ENCODE assay signal across 20 cellular contexts in genomic region chr1:176032040-176032645, GRCh38.
DNase-seq lines count a peak whose midpoint lies in the region; ATAC-seq, FAIRE-seq and TF ChIP-seq lines count a peak whose summit lies in the region.
"Had no signal": no experiment of that assay in that cellular context is flagged by ENCODE, and none has a peak within 500 bp of the region (broad histone marks: within the 10 kb centered on the region; RNA-seq: fewer than 3 reads in every experiment).

No MANE protein-coding gene starts in this region.

- H3K23ac ChIP-seq in IMR-90 (ENCODE audit: low read depth, low read length) = peak overlapping the region; percentile 22; the same call in 1 of the 2 replicates

- H3K4me3 ChIP-seq in IMR-90 (ENCODE audit: insufficient read depth, low read depth, low read length) (no peak overlapping the region), keratinocyte (ENCODE audit: control insufficient read depth in 2 of 3, extremely low read depth in 1 of 3, insufficient read depth in 2 of 3, low read depth in 1 of 3, low read length in 3 of 3) (no peak overlapping the region), dorsolateral prefrontal cortex (no peak overlapping the region)

- dilution Hi-C loops in IMR-90 (cut with HindIII; ENCODE audit: low sequenced_read_pairs, unreplicated experiment) = no loop called here
- dilution Hi-C loops in keratinocyte (cut with MboI; ENCODE audit: extremely low pct_ligation_motif_present, low sequenced_read_pairs) = no loop called here

- H3K79me2 ChIP-seq in keratinocyte (ENCODE audit: control insufficient read depth, insufficient read depth, low read length) = no peaks in the 10 kb centered on the region

- H2BK120ac ChIP-seq in IMR-90 (ENCODE audit: low read depth, low read length) = peak overlapping the region; percentile 50; the same call in 1 of the 2 replicates

- no CpG with 5 or more reads among the region's 2 CpGs for WGBS in IMR-90 (ENCODE audit: extremely low coverage in 2 of 2, insufficient read length in 1 of 2), 2 experiments

- H4K8ac ChIP-seq in IMR-90 (ENCODE audit: low read depth in 2 of 2, low read length in 2 of 2) = 0 out of 4 replicates have a peak overlapping the region, but pooled peaks of 1 of the 2 experiments have one; percentile 4

- TF ChIP-seq CTCF in IMR-90 (conservative IDR thresholded peaks at IDR 0.05; ENCODE audit: low read depth, low read length) = no peak
- no peak for TF ChIP-seq CTCF in keratinocyte (optimal IDR thresholded peaks at IDR 0.05 in 1 of 3, IDR thresholded peaks at IDR 0.05 in 1 of 3, conservative IDR thresholded peaks at IDR 0.05 in 1 of 3; ENCODE audit: extremely low read depth in 1 of 3, insufficient read depth in 2 of 3, low read length in 3 of 3)
- no peak for TF ChIP-seq CTCF in dorsolateral prefrontal cortex (IDR thresholded peaks at IDR 0.05 in 54 of 56, conservative IDR thresholded peaks at IDR 0.05 in 2 of 56; ENCODE audit: low read depth in 1 of 56, partially characterized antibody in 56 of 56)

- H3K9ac ChIP-seq in IMR-90 (ENCODE audit: low read depth, low read length) = no peak overlapping the region
- no peak overlapping the region for H3K9ac ChIP-seq in keratinocyte (ENCODE audit: control insufficient read depth, extremely low read depth, insufficient read depth, low read length)

- CTCF ChIA-PET in IMR-90 (lab: Yijun Ruan, JAX) = interaction anchor here (2.6 kb wide), 1 partner anchor 19 kb away, joined by 6 read pairs; no protein-coding TSS in a partner anchor

- no TSS peak for BruUV-seq in IMR-90 (replicated peaks; lab: Mats Ljungman, UMichigan)

- H3K4me1 Mint-ChIP-seq in activated T-helper 2 cell treated with anti-CD3 and anti-CD28 coated beads, Interferon-gamma antibody, Interleukin-2, Interleukin-4, amounts not matched to agents 10 μg/mL and 5 μg/mL and 100 μg/mL, durations not matched to agents 14 hours and 24 hours and 36 hours (ENCODE audit: low read depth) = peaks cover 8% of the 10 kb centered on the region

- H3K9me3 Mint-ChIP-seq in activated T-helper 2 cell treated with anti-CD3 and anti-CD28 coated beads, Interferon-gamma antibody, Interleukin-2, Interleukin-4, amounts not matched to agents 10 μg/mL and 5 μg/mL and 100 μg/mL, durations not matched to agents 14 hours and 24 hours and 36 hours = no peaks in the 10 kb centered on the region
- H3K9me3 Mint-ChIP-seq: CD8-positive, alpha-beta T cell had no signal

- H3K4ac ChIP-seq in IMR-90 (ENCODE audit: low read depth, low read length) = peak overlapping the region; percentile 14; the same call in 1 of the 2 replicates

- H3K9me1 ChIP-seq in IMR-90 (ENCODE audit: insufficient read depth, low read length) (peaks cover 12% of the 10 kb centered on the region), keratinocyte (ENCODE audit: control insufficient read depth, extremely low read depth, insufficient read depth, low read length) (no peaks in the 10 kb centered on the region)

- no peak overlapping the region for H3K56ac ChIP-seq in IMR-90 (ENCODE audit: extremely low read depth, insufficient read depth, low read length)

- H3K27me3 ChIP-seq in IMR-90 (ENCODE audit: control insufficient read depth, insufficient read depth, low read length) (no peaks in the 10 kb centered on the region), keratinocyte (ENCODE audit: control insufficient read depth, extremely low read depth, insufficient read depth, low read length) (no peaks in the 10 kb centered on the region), dorsolateral prefrontal cortex (no peaks in the 10 kb centered on the region)

- H3K27ac Mint-ChIP-seq in activated T-helper 2 cell treated with anti-CD3 and anti-CD28 coated beads, Interferon-gamma antibody, Interleukin-2, Interleukin-4, amounts not matched to agents 10 μg/mL and 5 μg/mL and 100 μg/mL, durations not matched to agents 14 hours and 24 hours and 36 hours = peak overlapping the region; percentile 29
- H3K27ac Mint-ChIP-seq: CD8-positive, alpha-beta T cell had no signal

- H3K9me3 ChIP-seq in IMR-90 (ENCODE audit: control insufficient read depth, insufficient read depth, low read length) (no peaks in the 10 kb centered on the region), keratinocyte (ENCODE audit: control insufficient read depth, low read depth, low read length) (no peaks in the 10 kb centered on the region)

- H3K18ac ChIP-seq in IMR-90 (ENCODE audit: low read depth, low read length) = no peak overlapping the region; the same call in 1 of the 2 replicates

- POLR2A ChIA-PET in IMR-90 (lab: Charles Lee; ENCODE audit: unreplicated experiment) = no interaction called here

- 0 out of 2 replicates have a peak overlapping the region, but pooled peaks have one; percentile 31 for H4K91ac ChIP-seq in IMR-90 (ENCODE audit: insufficient read depth, low read depth, low read length)

- FAIRE-seq in keratinocyte (lab: Jason Lieb, UNC) = peak; percentile 20
- FAIRE-seq: GM12891 had no signal

- ATAC-seq in IMR-90 (ENCODE audit: low read depth) (no peak), HG03354 (IDR thresholded peaks at IDR 0.05; ENCODE audit: poor library complexity, severe bottlenecking, unreplicated experiment) (no peak)
- ATAC-seq: CD8-positive, alpha-beta T cell; HCT116; Panc1 had no signal

- TF ChIP-seq POLR2A in IMR-90 (IDR thresholded peaks at IDR 0.05; ENCODE audit: low read depth, low read length) = no peak

- no peak overlapping the region for H3K27ac ChIP-seq in IMR-90 (ENCODE audit: insufficient read depth, low read length)
- H3K27ac ChIP-seq in keratinocyte (ENCODE audit: control insufficient read depth, insufficient read depth, low read length) = peak overlapping the region; percentile 36
- H3K27ac ChIP-seq in dorsolateral prefrontal cortex = no peak overlapping the region

- no peak overlapping the region; the same call in 2 of the 3 replicates for H2BK15ac ChIP-seq in IMR-90 (ENCODE audit: low read depth, low read length)

- TF ChIP-seq RAD21 in IMR-90 (IDR thresholded peaks at IDR 0.05; ENCODE audit: low read length) = no peak

- H3K4me2 ChIP-seq in IMR-90 (ENCODE audit: low read depth, low read length) (no peak overlapping the region), keratinocyte (ENCODE audit: control insufficient read depth, extremely low read depth, insufficient read depth, low read depth, low read length) (no peak overlapping the region)

- H4K20me1 ChIP-seq in IMR-90 (ENCODE audit: insufficient read depth, low read length) (no peaks in the 10 kb centered on the region; the same call in 1 of the 2 replicates), keratinocyte (ENCODE audit: control insufficient read depth, extremely low read depth, insufficient read depth, low read length) (no peaks in the 10 kb centered on the region)

- H2BK20ac ChIP-seq in IMR-90 (ENCODE audit: low read depth, low read length) = peak overlapping the region; percentile 64; the same call in 1 of the 2 replicates

- no peaks in the 10 kb centered on the region for H3K27me3 Mint-ChIP-seq in activated T-helper 2 cell treated with anti-CD3 and anti-CD28 coated beads, Interferon-gamma antibody, Interleukin-2, Interleukin-4, amounts not matched to agents 10 μg/mL and 5 μg/mL and 100 μg/mL, durations not matched to agents 14 hours and 24 hours and 36 hours (ENCODE audit: low read depth)

- peak; percentile 34 for DNase-seq in EH (ENCODE audit: low read depth)
- no peak for DNase-seq in IMR-90
- DNase-seq in activated T-helper 2 cell treated with anti-CD3 and anti-CD28 coated beads, Interferon-gamma antibody, Interleukin-2, Interleukin-4, amounts not matched to agents 10 μg/mL and 5 μg/mL and 100 μg/mL, durations not matched to agents 14 hours and 24 hours and 36 hours (ENCODE audit: low spot score) = no peak
- no peak for DNase-seq in keratinocyte (ENCODE audit: low read depth, low spot score)
- DNase-seq in cardiac septum (ENCODE audit: low spot score) = no peak
- DNase-seq in dorsolateral prefrontal cortex = no peak
- DNase-seq: C1 segment of cervical spinal cord; CD8-positive, alpha-beta T cell; DND-41; GOT3; NCI-H1092 treated with DMSO at 0.1 percent for 48 hours; NCI-H146; NCI-H2029; NCI-H226; NCI-H510A treated with DMSO at 0.1 percent for 48 hours; NCI-H748 treated with DMSO at 0.1 percent for 48 hours had no signal

- peak overlapping the region; percentile 45; the same call in 1 of the 2 replicates for H3K14ac ChIP-seq in IMR-90 (replicated peaks; ENCODE audit: low read depth, low read length)

- intact Hi-C loops in IMR-90 (cut with micrococcal nuclease) (loop anchor here (5.0 kb wide), 1 partner anchor 55 kb away; no protein-coding TSS in a partner anchor), cardiac septum (cut with DNase I) (no loop called here), dorsolateral prefrontal cortex (cut with DNase I) (no loop called here)
- intact Hi-C loops in activated T-helper 2 cell treated with anti-CD3 and anti-CD28 coated beads, Interferon-gamma antibody, Interleukin-2, Interleukin-4, amounts not matched to agents 10 μg/mL and 5 μg/mL and 100 μg/mL, durations not matched to agents 14 hours and 24 hours and 36 hours (cut with micrococcal nuclease) = no loop called here

- H2AK5ac ChIP-seq in IMR-90 (ENCODE audit: low read depth, low read length) = peak overlapping the region; percentile 27; the same call in 1 of the 2 replicates

- H3K36me3 ChIP-seq in IMR-90 (ENCODE audit: control insufficient read depth, insufficient read depth, low read length) (peaks cover 5% of the 10 kb centered on the region; the same call in 1 of the 2 replicates), keratinocyte (ENCODE audit: control insufficient read depth in 2 of 2, extremely low read depth in 1 of 2, insufficient read depth in 2 of 2, low read length in 2 of 2) (peaks cover 0 to 2% of the 10 kb centered on the region in 2 experiments)

- peak overlapping the region; percentile 7 for H2BK5ac ChIP-seq in IMR-90 (ENCODE audit: low read depth, low read length, poor library complexity, severe bottlenecking)

- peaks cover 41% of the 10 kb centered on the region for H3K36me3 Mint-ChIP-seq in activated T-helper 2 cell treated with anti-CD3 and anti-CD28 coated beads, Interferon-gamma antibody, Interleukin-2, Interleukin-4, amounts not matched to agents 10 μg/mL and 5 μg/mL and 100 μg/mL, durations not matched to agents 14 hours and 24 hours and 36 hours (ENCODE audit: low read depth)

- no peak overlapping the region for H2AK9ac ChIP-seq in IMR-90 (replicated peaks; ENCODE audit: low read depth, low read length, poor library complexity)

- H2AFZ ChIP-seq in IMR-90 (replicated peaks; ENCODE audit: low read length, poor library complexity) (no peak overlapping the region), keratinocyte (ENCODE audit: control insufficient read depth, low read length) (no peak overlapping the region)

- in situ Hi-C loops in IMR-90 (cut with MboI; ENCODE audit: low sequenced_read_pairs) = no loop called here

- peaks cover 9% of the 10 kb centered on the region for H3K4me1 ChIP-seq in IMR-90 (ENCODE audit: control insufficient read depth, insufficient read depth, low read length)
- H3K4me1 ChIP-seq in keratinocyte (ENCODE audit: control insufficient read depth, extremely low read depth, insufficient read depth, low read length) = peaks cover 21% of the 10 kb centered on the region

- no peak overlapping the region for H4K5ac ChIP-seq in IMR-90 (ENCODE audit: low read depth, low read length)

- H3K4me3 Mint-ChIP-seq in activated T-helper 2 cell treated with anti-CD3 and anti-CD28 coated beads, Interferon-gamma antibody, Interleukin-2, Interleukin-4, amounts not matched to agents 10 μg/mL and 5 μg/mL and 100 μg/mL, durations not matched to agents 14 hours and 24 hours and 36 hours (ENCODE audit: low read depth) = no peak overlapping the region
- H3K4me3 Mint-ChIP-seq: CD8-positive, alpha-beta T cell had no signal

- peaks cover 9 to 22% of the 10 kb centered on the region in 2 experiments; a peak in 2 of 4 replicates for H3K79me1 ChIP-seq in IMR-90 (ENCODE audit: low read depth in 1 of 2, low read length in 2 of 2)
